Comparison of ENCODE assay signal across 10 cellular contexts in genomic region chr3:161423911-161424522, GRCh38. TPM values are rescaled to one million over a fixed set of nuclear protein-coding genes. Genes with fewer than 3 reads are reported as not detected.
DNase-seq lines count a peak whose midpoint lies in the region; ATAC-seq, FAIRE-seq and TF ChIP-seq lines count a peak whose summit lies in the region.
"Had no signal": no experiment of that assay in that cellular context is flagged by ENCODE, and none has a peak within 500 bp of the region (broad histone marks: within the 10 kb centered on the region; RNA-seq: fewer than 3 reads in every experiment).

No MANE protein-coding gene starts in this region.

- no peak overlapping the region for H3K27ac ChIP-seq in KMS-11
- H3K27ac ChIP-seq in RWPE1 = no peak overlapping the region
- no peak overlapping the region for H3K27ac ChIP-seq in pancreas
- H3K27ac ChIP-seq: epithelial cell of prostate had no signal

- H3K27ac Mint-ChIP-seq in activated CD4-positive, alpha-beta T cell treated with anti-CD3 and anti-CD28 coated beads, Interleukin-2, amount 10 ng/mL, durations not matched to agents 7 days and 5 days = no peak overlapping the region

- no peaks in the 10 kb centered on the region for H3K9me3 ChIP-seq in pancreas
- H3K9me3 ChIP-seq: HAP-1 had no signal

- no peak overlapping the region for H3K4me3 ChIP-seq in KMS-11 (IDR thresholded peaks at IDR 0.05; ENCODE audit: insufficient read depth, low read depth, low read length)
- no peak overlapping the region for H3K4me3 ChIP-seq in pancreas
- H3K4me3 ChIP-seq: HAP-1 had no signal

- TF ChIP-seq CTCF in KMS-11 (conservative IDR thresholded peaks at IDR 0.05; ENCODE audit: low read depth, low read length) (peak; percentile 89), RWPE1 (conservative IDR thresholded peaks at IDR 0.05; ENCODE audit: low read depth) (peak; percentile 72), pancreas (IDR thresholded peaks at IDR 0.05) (peak; percentile 30 to 70 (median 64))

- peak; percentile 56 to 75 for DNase-seq in AML-193 (lab: John Stamatoyannopoulos, UW)
- peak; percentile 53 for DNase-seq in RWPE1 (ENCODE audit: low spot score)
- DNase-seq in fibroblast of gingiva (ENCODE audit: low read depth) = peak; percentile 13
- no peak for DNase-seq in pancreas
- DNase-seq in mesenteric fat pad (ENCODE audit: low spot score) = no peak
- no peak for DNase-seq in activated CD4-positive, alpha-beta T cell treated with anti-CD3 and anti-CD28 coated beads, Interleukin-2, amount 10 ng/mL, durations not matched to agents 7 days and 5 days

- H3K36me3 ChIP-seq in KMS-11 (ENCODE audit: insufficient read depth) = no peaks in the 10 kb centered on the region
- H3K36me3 ChIP-seq in pancreas = no peaks in the 10 kb centered on the region
- H3K36me3 ChIP-seq: HAP-1 had no signal

- WGBS in pancreas, 2 donors = 54 to 57% methylated on average over 5 of the region's 5 CpGs

- H3K27me3 ChIP-seq in KMS-11 (ENCODE audit: insufficient read depth, low read depth) (no peaks in the 10 kb centered on the region), pancreas (no peaks in the 10 kb centered on the region)

- H3K9ac ChIP-seq in KMS-11 = no peak overlapping the region

- no peak overlapping the region for H3K4me2 ChIP-seq in KMS-11

- H3K79me2 ChIP-seq in KMS-11 (ENCODE audit: insufficient read depth, low read depth) = no peaks in the 10 kb centered on the region

- no peak overlapping the region for H2AFZ ChIP-seq in KMS-11 (ENCODE audit: low read depth)

- POLR2A ChIA-PET in RWPE1 (lab: Yijun Ruan, JAX; ENCODE audit: low non-redundant PET) = no interaction called here
- POLR2A ChIA-PET in activated CD4-positive, alpha-beta T cell treated with anti-CD3 and anti-CD28 coated beads, Interleukin-2, amount 10 ng/mL, durations not matched to agents 7 days and 5 days (lab: Charles Lee) = no interaction called here

- peaks cover 16% of the 10 kb centered on the region for H3K27me3 Mint-ChIP-seq in activated CD4-positive, alpha-beta T cell treated with anti-CD3 and anti-CD28 coated beads, Interleukin-2, amount 10 ng/mL, durations not matched to agents 7 days and 5 days

- peak; percentile 74 for ATAC-seq in GM18909 (IDR thresholded peaks at IDR 0.05; ENCODE audit: poor library complexity, unreplicated experiment)
- ATAC-seq in pancreas = peak; percentile 68 to 86 (median 78)

- no peaks in the 10 kb centered on the region for H3K36me3 Mint-ChIP-seq in activated CD4-positive, alpha-beta T cell treated with anti-CD3 and anti-CD28 coated beads, Interleukin-2, amount 10 ng/mL, durations not matched to agents 7 days and 5 days (ENCODE audit: low read depth)

- H3K9me3 Mint-ChIP-seq in activated CD4-positive, alpha-beta T cell treated with anti-CD3 and anti-CD28 coated beads, Interleukin-2, amount 10 ng/mL, durations not matched to agents 7 days and 5 days = no peaks in the 10 kb centered on the region

- intact Hi-C loops in pancreas (cut with DNase I) = loop anchor here in 1 of 3 donors (10.0 kb wide), 1 partner anchor 329 kb away; no protein-coding TSS in a partner anchor

- H3K4me1 ChIP-seq in KMS-11 (ENCODE audit: low read depth, poor library complexity, severe bottlenecking) (no peaks in the 10 kb centered on the region), pancreas (no peaks in the 10 kb centered on the region)

- FAIRE-seq in pancreas (lab: Jason Lieb, UNC) = peak; percentile 95

- peaks cover 5% of the 10 kb centered on the region for H3K4me1 Mint-ChIP-seq in activated CD4-positive, alpha-beta T cell treated with anti-CD3 and anti-CD28 coated beads, Interleukin-2, amount 10 ng/mL, durations not matched to agents 7 days and 5 days

- no peak overlapping the region for H3K4me3 Mint-ChIP-seq in activated CD4-positive, alpha-beta T cell treated with anti-CD3 and anti-CD28 coated beads, Interleukin-2, amount 10 ng/mL, durations not matched to agents 7 days and 5 days

- H4K20me1 ChIP-seq in KMS-11 (ENCODE audit: insufficient read depth) = no peaks in the 10 kb centered on the region

- CTCF ChIA-PET in RWPE1 (lab: Yijun Ruan, JAX) = interaction anchor here (0.5 to 1.0 kb wide), 4 partner anchors 130 to 1024 kb away, joined by 3 to 4 read pairs (median 4); no protein-coding TSS in a partner anchor
- CTCF ChIA-PET in activated CD4-positive, alpha-beta T cell treated with anti-CD3 and anti-CD28 coated beads, Interleukin-2, amount 10 ng/mL, durations not matched to agents 7 days and 5 days (lab: Charles Lee) = no interaction called here

RNA-seq across cellular contexts. Expression of gene SPTSSB, which starts 52.7 kb away (rescaled TPM):
- total RNA-seq in pancreas (1 to 10 TPM in 3 of 6 donors, under 1 TPM in 3; 0.23 to 6.6 (median 1.2) TPM), mesenteric fat pad (not detected)
- 1 to 10 TPM; 1.2 to 8.0 TPM for polyA plus RNA-seq in pancreas
- total RNA-seq in activated CD4-positive, alpha-beta T cell treated with anti-CD3 and anti-CD28 coated beads, Interleukin-2, amount 10 ng/mL, durations not matched to agents 7 days and 5 days = not detected

Comparison
In these comparisons a context has a peak if more than half of its experiments do, and no peak if none do; other contexts are left out.
1. DNase-seq: peak in AML-193 (2 of 2), RWPE1 (single experiment) and fibroblast of gingiva (single experiment); none in pancreas (0 of 6), mesenteric fat pad (single experiment) and activated CD4-positive, alpha-beta T cell treated with anti-CD3 and anti-CD28 coated beads, Interleukin-2, amount 10 ng/mL, durations not matched to agents 7 days and 5 days (single experiment).
2. Peak in every context shown above with its lines, with median percentiles within 50 percentile points of each other: CTCF ChIP-seq.